21 cellular contexts compared by ENCODE assay signal in genomic region chr2:208129804-208130712, GRCh38. TPM values are rescaled to one million over a fixed set of nuclear protein-coding genes. Genes with fewer than 3 reads are reported as not detected.
DNase-seq lines count a peak whose midpoint lies in the region; ATAC-seq lines count a peak whose summit lies in the region.
"Had no signal": no experiment of that assay in that cellular context is flagged by ENCODE, and none has a peak within 500 bp of the region (broad histone marks: within the 10 kb centered on the region; RNA-seq: fewer than 3 reads in every experiment).

Gene CRYGC, minus strand, starts transcription at chr2:208129828. Its CDS starts 36 bp downstream, at chr2:208129792.

- H4K5ac ChIP-seq in mesendoderm (ENCODE audit: low read length), result no peak within 1 kb of the TSS

- no peaks in the 10 kb centered on the region for H3K79me2 ChIP-seq in mesendoderm (ENCODE audit: control insufficient read depth, insufficient read depth, low read length)

- no peak within 1 kb of the TSS for H3K56ac ChIP-seq in mesendoderm (ENCODE audit: low read length)

- H3K27ac Mint-ChIP-seq in stimulated activated effector memory CD8-positive, alpha-beta T cell treated with anti-CD3 and anti-CD28 coated beads, Interleukin-12 subunit alpha, Interleukin-12 subunit beta, amount 100 ng/mL, for 72 hours, result no peak within 1 kb of the TSS
- H3K27ac Mint-ChIP-seq: activated naive CD4-positive, alpha-beta T cell treated with anti-CD3 and anti-CD28 coated beads, Interleukin-2, amount 50 U/mL, for 24 hours; activated T-cell treated with anti-CD3 and anti-CD28 coated beads, Interleukin-2, amount 50 U/mL, for 24 hours; naive B cell; stimulated activated naive CD8-positive, alpha-beta T cell treated with anti-CD3 and anti-CD28 coated beads, Interleukin-15, Interleukin-2, amounts not matched to agents 100 ng/mL and 50 ng/mL, for 24 hours had no signal

- no peak within 1 kb of the TSS for H3K23ac ChIP-seq in mesendoderm (ENCODE audit: low read length)

- no peak within 1 kb of the TSS for H2BK15ac ChIP-seq in mesendoderm (replicated peaks; ENCODE audit: low read depth)

- peak within 1 kb of the TSS; percentile 7 for H3K18ac ChIP-seq in mesendoderm (ENCODE audit: low read length)

- no peaks in the 10 kb centered on the region for H3K36me3 Mint-ChIP-seq in stimulated activated effector memory CD8-positive, alpha-beta T cell treated with anti-CD3 and anti-CD28 coated beads, Interleukin-12 subunit alpha, Interleukin-12 subunit beta, amount 100 ng/mL, for 72 hours
- H3K36me3 Mint-ChIP-seq: activated naive CD4-positive, alpha-beta T cell treated with anti-CD3 and anti-CD28 coated beads, Interleukin-2, amount 50 U/mL, for 24 hours; naive B cell had no signal

- H2AK5ac ChIP-seq in mesendoderm (ENCODE audit: low read length), result no peak within 1 kb of the TSS

- no CpG with 5 or more reads among the region's 19 CpGs for WGBS in mesendoderm (ENCODE audit: extremely low coverage, insufficient coverage, low lambda C conversion rate)

- no peaks in the 10 kb centered on the region for H3K36me3 ChIP-seq in mesendoderm (ENCODE audit: control insufficient read depth, insufficient read depth, low read length)

- ATAC-seq in GM21786 (IDR thresholded peaks at IDR 0.05; ENCODE audit: unreplicated experiment), result no peak
- ATAC-seq in stimulated activated effector memory CD8-positive, alpha-beta T cell treated with anti-CD3 and anti-CD28 coated beads, Interleukin-12 subunit alpha, Interleukin-12 subunit beta, amount 100 ng/mL, for 72 hours, result no peak
- ATAC-seq: left ventricle myocardium superior had no signal

- H2BK5ac ChIP-seq in mesendoderm (ENCODE audit: low read length), result no peak within 1 kb of the TSS

- H3K4me3 ChIP-seq in mesendoderm (ENCODE audit: low read length), result no peak within 1 kb of the TSS
- H3K4me3 ChIP-seq: A549 had no signal

- no peak within 1 kb of the TSS for H4K8ac ChIP-seq in mesendoderm (ENCODE audit: low read depth, low read length)

- no peak within 1 kb of the TSS for H3K9ac ChIP-seq in mesendoderm (ENCODE audit: low read length)

- H3K79me1 ChIP-seq in mesendoderm (ENCODE audit: low read length), result no peaks in the 10 kb centered on the region

- no peak within 1 kb of the TSS for H3K27ac ChIP-seq in mesendoderm (ENCODE audit: low read depth, low read length)
- H3K27ac ChIP-seq: A549 had no signal

- H2BK120ac ChIP-seq in mesendoderm (ENCODE audit: low read depth, low read length), result no peak within 1 kb of the TSS

- no peaks in the 10 kb centered on the region for H3K4me1 Mint-ChIP-seq in stimulated activated effector memory CD8-positive, alpha-beta T cell treated with anti-CD3 and anti-CD28 coated beads, Interleukin-12 subunit alpha, Interleukin-12 subunit beta, amount 100 ng/mL, for 72 hours
- H3K4me1 Mint-ChIP-seq: naive B cell had no signal

- H3K4me1 ChIP-seq in mesendoderm (ENCODE audit: control insufficient read depth, low read depth, low read length), result no peaks in the 10 kb centered on the region
- H3K4me1 ChIP-seq: A549 had no signal

- H3K9me3 Mint-ChIP-seq in stimulated activated effector memory CD8-positive, alpha-beta T cell treated with anti-CD3 and anti-CD28 coated beads, Interleukin-12 subunit alpha, Interleukin-12 subunit beta, amount 100 ng/mL, for 72 hours, result no peaks in the 10 kb centered on the region
- H3K9me3 Mint-ChIP-seq: activated CD4-positive, alpha-beta T cell treated with anti-CD3 and anti-CD28 coated beads, Interleukin-2, amount 10 ng/mL, durations not matched to agents 7 days and 5 days; activated T-cell treated with anti-CD3 and anti-CD28 coated beads, Interleukin-2, amount 50 U/mL, for 24 hours; stimulated activated naive CD8-positive, alpha-beta T cell treated with anti-CD3 and anti-CD28 coated beads, Interleukin-15, Interleukin-2, amounts not matched to agents 100 ng/mL and 50 ng/mL, for 24 hours had no signal

- H3K4ac ChIP-seq in mesendoderm (ENCODE audit: low read depth, low read length), result no peak within 1 kb of the TSS

- peak; percentile 37 for DNase-seq in A172 (ENCODE audit: low spot score)
- DNase-seq in NCI-H226, result peak; percentile 60
- DNase-seq in cerebellar cortex (ENCODE audit: low spot score), result peak; percentile 22
- no peak for DNase-seq in mesendoderm
- DNase-seq in stimulated activated effector memory CD8-positive, alpha-beta T cell treated with anti-CD3 and anti-CD28 coated beads, Interleukin-12 subunit alpha, Interleukin-12 subunit beta, amount 100 ng/mL, for 72 hours (ENCODE audit: low spot score in 2 of 2), result no peak
- DNase-seq in NCI-H2081 (lab: John Stamatoyannopoulos, UW), result no peak
- DNase-seq in DMS53 treated with DMSO at 0.1 percent for 48 hours (lab: John Stamatoyannopoulos, UW; ENCODE audit: unreplicated experiment), result no peak
- DNase-seq: activated CD4-positive, alpha-beta T cell treated with anti-CD3 and anti-CD28 coated beads, Interleukin-2, amount 10 ng/mL, durations not matched to agents 7 days and 5 days; activated T-cell treated with anti-CD3 and anti-CD28 coated beads, Interleukin-2, amount 50 U/mL, for 24 hours; left ventricle myocardium superior; naive B cell; NCI-H146; NCI-H345; stimulated activated CD4-positive, alpha-beta T cell treated with anti-CD3 and anti-CD28 coated beads, Interleukin-15, amount 100 ng/mL, for 24 hours; T1000 had no signal

- no peak within 1 kb of the TSS for H3K4me2 ChIP-seq in mesendoderm (ENCODE audit: low read length)
- H3K4me2 ChIP-seq: A549 had no signal

- H3K27me3 ChIP-seq in mesendoderm (ENCODE audit: insufficient read depth, low read length, poor library complexity), result no peaks in the 10 kb centered on the region

- H3K4me3 Mint-ChIP-seq in stimulated activated effector memory CD8-positive, alpha-beta T cell treated with anti-CD3 and anti-CD28 coated beads, Interleukin-12 subunit alpha, Interleukin-12 subunit beta, amount 100 ng/mL, for 72 hours, result no peak within 1 kb of the TSS
- H3K4me3 Mint-ChIP-seq: activated CD4-positive, alpha-beta T cell treated with anti-CD3 and anti-CD28 coated beads, Interleukin-2, amount 10 ng/mL, durations not matched to agents 7 days and 5 days; activated naive CD4-positive, alpha-beta T cell treated with anti-CD3 and anti-CD28 coated beads, Interleukin-2, amount 50 U/mL, for 24 hours; activated T-cell treated with anti-CD3 and anti-CD28 coated beads, Interleukin-2, amount 50 U/mL, for 24 hours; stimulated activated naive CD8-positive, alpha-beta T cell treated with anti-CD3 and anti-CD28 coated beads, Interleukin-15, Interleukin-2, amounts not matched to agents 100 ng/mL and 50 ng/mL, for 24 hours had no signal

RNA-seq across cellular contexts. Expression of gene CRYGC, which starts in this region (rescaled TPM):
- not detected in 2 replicates for total RNA-seq in A172 (2014; rRNA removed; shearing (Covaris generic))
- not detected for polyA plus RNA-seq in mesendoderm (2013, experiment 1 of 2)
- not detected for polyA plus RNA-seq in mesendoderm (2013, experiment 2 of 2)
- total RNA-seq: activated CD4-positive, alpha-beta T cell treated with anti-CD3 and anti-CD28 coated beads, Interleukin-2, amount 10 ng/mL, durations not matched to agents 7 days and 5 days; left ventricle myocardium superior; pulmonary artery endothelial cell; urinary bladder had no signal
- polyA plus RNA-seq: A549, urinary bladder had no signal

Comparison
In these comparisons a context has a peak if more than half of its experiments do, and no peak if none do; other contexts are left out.
1. Peak in DNase-seq in A172; RNA of the gene not detected or under 1 TPM.
2. DNase-seq: peak in NCI-H226 (single experiment) and cerebellar cortex (single experiment); none in mesendoderm (single experiment), stimulated activated effector memory CD8-positive, alpha-beta T cell treated with anti-CD3 and anti-CD28 coated beads, Interleukin-12 subunit alpha, Interleukin-12 subunit beta, amount 100 ng/mL, for 72 hours (0 of 2), NCI-H2081 (0 of 2) and DMS53 treated with DMSO at 0.1 percent for 48 hours (single experiment).